In the genomic region with DNA sequence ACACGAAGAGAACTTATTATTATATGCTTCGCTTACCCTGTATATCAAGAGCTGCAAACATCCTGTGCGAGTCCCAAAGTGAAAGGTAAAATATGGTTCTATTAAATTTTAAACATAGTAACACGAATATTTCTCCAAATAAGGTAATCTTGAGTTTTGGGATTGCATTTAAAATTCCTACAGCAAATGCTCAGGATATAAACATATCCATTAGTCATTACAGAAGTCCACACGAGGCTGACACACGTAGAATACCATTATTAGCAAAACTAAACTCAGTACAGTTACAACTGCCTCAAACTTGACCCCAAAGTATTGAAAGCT, we compare ENCODE assay signal across 8 cellular contexts. TPM values are rescaled to one million over a fixed set of nuclear protein-coding genes. Genes with fewer than 3 reads are reported as not detected.
DNase-seq lines count a peak whose midpoint lies in the region; ATAC-seq and TF ChIP-seq lines count a peak whose summit lies in the region.

No MANE protein-coding gene starts in this region.

- TF ChIP-seq POLR2A in right lobe of liver (IDR thresholded peaks at IDR 0.05) (no peak), GM18505 (IDR thresholded peaks at IDR 0.05; ENCODE audit: borderline replicate concordance, extremely low read depth, insufficient read depth, insufficient read length) (no peak)

- no peaks in the 10 kb centered on the region for H3K27me3 ChIP-seq in right lobe of liver

- H3K9me3 ChIP-seq in right lobe of liver: no peaks in the 10 kb centered on the region

- H3K4me1 ChIP-seq in right lobe of liver: peaks cover 0 to 25% (median 7%) of the 10 kb centered on the region in 4 donors

- intact Hi-C loops in right lobe of liver (cut with DNase I): no loop called here

- no peaks in the 10 kb centered on the region for H3K36me3 ChIP-seq in right lobe of liver

- no peak for DNase-seq in GM12865 (ENCODE audit: low read depth)
- DNase-seq in activated CD8-positive, alpha-beta T cell treated with anti-CD3 and anti-CD28 coated beads, Interleukin-2, amount 10 ng/mL, durations not matched to agents 7 days and 5 days: no peak
- DNase-seq in right lobe of liver: no peak
- no peak for DNase-seq in stimulated activated naive CD4-positive, alpha-beta T cell (lab: John Stamatoyannopoulos, UW)

- peak overlapping the region; percentile 97 for H3K27ac Mint-ChIP-seq in activated CD8-positive, alpha-beta T cell treated with anti-CD3 and anti-CD28 coated beads, Interleukin-2, amount 10 ng/mL, durations not matched to agents 7 days and 5 days

- peaks cover 8% of the 10 kb centered on the region for H3K36me3 Mint-ChIP-seq in activated CD8-positive, alpha-beta T cell treated with anti-CD3 and anti-CD28 coated beads, Interleukin-2, amount 10 ng/mL, durations not matched to agents 7 days and 5 days (ENCODE audit: low read depth)

- H3K4me1 Mint-ChIP-seq in activated CD8-positive, alpha-beta T cell treated with anti-CD3 and anti-CD28 coated beads, Interleukin-2, amount 10 ng/mL, durations not matched to agents 7 days and 5 days (ENCODE audit: low read depth): peaks cover 37% of the 10 kb centered on the region

- ATAC-seq in HG02938 (IDR thresholded peaks at IDR 0.05; ENCODE audit: unreplicated experiment) (peak; percentile 57), right lobe of liver (no peak), GM19324 (IDR thresholded peaks at IDR 0.05; ENCODE audit: low FRiP score, unreplicated experiment) (no peak), GM18505 (IDR thresholded peaks at IDR 0.05; ENCODE audit: unreplicated experiment) (no peak), HG03039 (IDR thresholded peaks at IDR 0.05; ENCODE audit: unreplicated experiment) (no peak)
- no peak for ATAC-seq in activated CD8-positive, alpha-beta T cell treated with anti-CD3 and anti-CD28 coated beads, Interleukin-2, amount 10 ng/mL, durations not matched to agents 7 days and 5 days

- peak overlapping the region; percentile 96 for H3K4me3 Mint-ChIP-seq in activated CD8-positive, alpha-beta T cell treated with anti-CD3 and anti-CD28 coated beads, Interleukin-2, amount 10 ng/mL, durations not matched to agents 7 days and 5 days

- H3K27me3 Mint-ChIP-seq in activated CD8-positive, alpha-beta T cell treated with anti-CD3 and anti-CD28 coated beads, Interleukin-2, amount 10 ng/mL, durations not matched to agents 7 days and 5 days (ENCODE audit: low read depth): no peaks in the 10 kb centered on the region

- TF ChIP-seq CTCF in GM12865 (IDR thresholded peaks at IDR 0.05; ENCODE audit: insufficient read depth, low read depth, low read length, missing control alignments) (no peak), right lobe of liver (IDR thresholded peaks at IDR 0.05) (no peak)

- CTCF ChIA-PET in activated CD8-positive, alpha-beta T cell treated with anti-CD3 and anti-CD28 coated beads, Interleukin-2, amount 10 ng/mL, durations not matched to agents 7 days and 5 days (lab: Charles Lee): interaction anchor here (1.0 to 1.5 kb wide), 2 partner anchors 13 to 14 kb away, joined by 4 to 6 read pairs; no protein-coding TSS in a partner anchor

- H3K9me3 Mint-ChIP-seq in activated CD8-positive, alpha-beta T cell treated with anti-CD3 and anti-CD28 coated beads, Interleukin-2, amount 10 ng/mL, durations not matched to agents 7 days and 5 days (ENCODE audit: insufficient read depth): no peaks in the 10 kb centered on the region

- POLR2A ChIA-PET in activated CD8-positive, alpha-beta T cell treated with anti-CD3 and anti-CD28 coated beads, Interleukin-2, amount 10 ng/mL, durations not matched to agents 7 days and 5 days (lab: Charles Lee): interaction anchor here (0.6 to 2.6 kb wide), 2 partner anchors 12 to 15 kb away, joined by 3 to 31 read pairs; no protein-coding TSS in a partner anchor

- 21% methylated on average over 6 of the region's 6 CpGs for WGBS in right lobe of liver (ENCODE audit: insufficient coverage, low coverage, low lambda C conversion rate, missing lambda C conversion rate)

- H3K4me3 ChIP-seq in GM12865 (ENCODE audit: low read depth, low read length) (peak overlapping the region; percentile 76), right lobe of liver (peak overlapping the region; percentile 71 to 82 (median 75))

- peak overlapping the region; percentile 80 to 94 (median 91) for H3K27ac ChIP-seq in right lobe of liver

RNA-seq across cellular contexts. Expression of gene LYPLAL1, which starts 0.3 kb away (rescaled TPM):
- 10 to 100 TPM; 11.6 to 17.8 TPM for total RNA-seq in activated CD8-positive, alpha-beta T cell treated with anti-CD3 and anti-CD28 coated beads, Interleukin-2, amount 10 ng/mL, durations not matched to agents 7 days and 5 days
- 10 to 100 TPM; 16.5 to 33.6 (median 22.2) TPM for total RNA-seq in right lobe of liver
